ENCODE assay signal across 26 cellular contexts in genomic region chr13:71879945-71880344, GRCh38. TPM values are rescaled to one million over a fixed set of nuclear protein-coding genes. Genes with fewer than 3 reads are reported as not detected.
"Had no signal": no experiment of that assay in that cellular context is flagged by ENCODE, and none has a peak within 500 bp of the region (broad histone marks: within the 10 kb centered on the region; RNA-seq: fewer than 3 reads in every experiment).

No MANE protein-coding gene starts in this region.

- H3K36me3 ChIP-seq: heart right ventricle, lower lobe of right lung, neural progenitor cell, neutrophil, right atrium auricular region, right lobe of liver, tibial nerve, uterus had no signal

- ATAC-seq: stimulated activated memory B cell treated with anti-CD40 and anti-IgM and Interleukin-4, amounts not matched to agents 10 μg/mL and 1 μg/mL and 100 μg/mL, for 72 hours had no signal

- H3K27ac ChIP-seq: hepatocyte, lower lobe of right lung, neural progenitor cell, neutrophil, parathyroid adenoma, right atrium auricular region, right lobe of liver, tibial nerve, uterus had no signal

- H3K4me3 ChIP-seq: hepatocyte, lower lobe of right lung, neural progenitor cell, right atrium auricular region, right lobe of liver, tibial nerve, uterus had no signal

- H3K9me3 Mint-ChIP-seq: natural killer cell; stimulated activated naive CD8-positive, alpha-beta T cell treated with anti-CD3 and anti-CD28 coated beads, Interleukin-15, amount 100 ng/mL, for 72 hours; type B pancreatic cell had no signal

- H3K4me1 ChIP-seq: parathyroid adenoma, right atrium auricular region, uterus had no signal

- H3K4me3 Mint-ChIP-seq: naive B cell; natural killer cell; nephron progenitor cell; neural progenitor cell; stimulated activated memory B cell treated with anti-CD40 and anti-IgM and Interleukin-4, amounts not matched to agents 10 μg/mL and 1 μg/mL and 100 μg/mL, for 72 hours; stimulated activated naive CD8-positive, alpha-beta T cell treated with anti-CD3 and anti-CD28 coated beads, Interleukin-15, amount 100 ng/mL, for 72 hours; type B pancreatic cell had no signal

- H3K9me3 ChIP-seq: lower lobe of right lung, neutrophil, right lobe of liver, tibial nerve, uterus had no signal

- FAIRE-seq: keratinocyte had no signal

- H3K27me3 ChIP-seq: heart right ventricle, hepatocyte, neural progenitor cell, neutrophil, right atrium auricular region, right lobe of liver, tibial nerve, uterus had no signal

- DNase-seq: left cardiac atrium; left ventricle myocardium superior; lower lobe of right lung; naive B cell; natural killer cell; occipital lobe; right lobe of liver; stimulated activated CD4-positive, alpha-beta T cell treated with anti-CD3 and anti-CD28 coated beads, Interleukin-12 subunit alpha, Interleukin-12 subunit beta, amount 100 ng/mL, for 4 hours; stimulated activated CD4-positive, alpha-beta T cell treated with anti-CD3 and anti-CD28 coated beads, Interleukin-15, amount 100 ng/mL, for 24 hours; stimulated activated CD4-positive, alpha-beta T cell treated with anti-CD3 and anti-CD28 coated beads, Interleukin-4, amount 100 ng/mL, for 4 hours; stimulated activated CD8-positive, alpha-beta memory T cell treated with anti-CD3 and anti-CD28 coated beads, Interleukin-4, amount 100 ng/mL, for 48 hours; stimulated activated naive CD4-positive, alpha-beta T cell treated with Interleukin-2 at 50 U/mL for 16 hours; stimulated activated naive CD8-positive, alpha-beta T cell treated with anti-CD3 and anti-CD28 coated beads, Interleukin-15, amount 100 ng/mL, for 72 hours; uterus had no signal

- H3K79me2 ChIP-seq: hepatocyte had no signal

- H3K36me3 Mint-ChIP-seq: naive B cell; natural killer cell; neural progenitor cell; stimulated activated memory B cell treated with anti-CD40 and anti-IgM and Interleukin-4, amounts not matched to agents 10 μg/mL and 1 μg/mL and 100 μg/mL, for 72 hours; type B pancreatic cell had no signal

- H3K4me1 Mint-ChIP-seq: naive B cell; natural killer cell; stimulated activated memory B cell treated with anti-CD40 and anti-IgM and Interleukin-4, amounts not matched to agents 10 μg/mL and 1 μg/mL and 100 μg/mL, for 72 hours had no signal

- H3K4me2 ChIP-seq: hepatocyte, neural progenitor cell had no signal

- H3K9ac ChIP-seq: neural progenitor cell, parathyroid adenoma had no signal

- H2AFZ ChIP-seq: hepatocyte, neural progenitor cell, parathyroid adenoma had no signal

- H3K27me3 Mint-ChIP-seq: naive B cell; stimulated activated memory B cell treated with anti-CD40 and anti-IgM and Interleukin-4, amounts not matched to agents 10 μg/mL and 1 μg/mL and 100 μg/mL, for 72 hours; stimulated activated naive CD8-positive, alpha-beta T cell treated with anti-CD3 and anti-CD28 coated beads, Interleukin-15, amount 100 ng/mL, for 72 hours had no signal

- H3K27ac Mint-ChIP-seq: naive B cell; natural killer cell; nephron progenitor cell; neural progenitor cell; stimulated activated memory B cell treated with anti-CD40 and anti-IgM and Interleukin-4, amounts not matched to agents 10 μg/mL and 1 μg/mL and 100 μg/mL, for 72 hours; stimulated activated naive CD8-positive, alpha-beta T cell treated with anti-CD3 and anti-CD28 coated beads, Interleukin-15, amount 100 ng/mL, for 72 hours; type B pancreatic cell had no signal

RNA-seq across cellular contexts. Expression of gene DACH1, which starts 12.9 kb away (rescaled TPM):
- polyA plus RNA-seq: keratinocyte, mammary epithelial cell had no signal
